Comparison of ENCODE assay signal across 28 cellular contexts in the genomic region with DNA sequence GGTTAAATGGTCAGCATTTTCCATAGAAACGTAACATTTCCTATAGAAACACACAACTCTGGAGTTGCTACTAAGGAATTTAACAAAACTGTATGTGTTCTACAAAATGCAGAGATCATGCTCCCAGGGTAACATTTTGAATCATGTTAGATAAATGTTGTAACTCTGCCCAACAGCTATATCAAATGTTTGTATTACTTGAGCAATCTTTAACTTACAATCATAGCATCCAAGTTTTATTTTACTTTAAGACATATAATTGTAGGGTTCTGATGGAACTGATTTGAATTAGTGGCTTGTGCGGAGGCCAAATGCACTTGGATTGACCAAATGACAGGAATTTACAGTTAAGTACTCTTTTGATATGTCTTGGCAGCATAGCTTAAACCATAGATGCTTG.
"Had no signal": no experiment of that assay in that cellular context is flagged by ENCODE, and none has a peak within 500 bp of the region (broad histone marks: within the 10 kb centered on the region; RNA-seq: fewer than 3 reads in every experiment).

No MANE protein-coding gene starts in this region.

- H3K4me1 ChIP-seq: adrenal gland, body of pancreas, esophagus squamous epithelium had no signal

- DNase-seq: activated CD4-positive, alpha-beta memory T cell treated with anti-CD3 and anti-CD28 coated beads, Interleukin-2, amount 10 ng/mL, durations not matched to agents 7 days and 5 days; activated CD4-positive, alpha-beta T cell treated with anti-CD3 and anti-CD28 coated beads for 36 hours; activated CD4-positive, alpha-beta T cell treated with anti-CD3 and anti-CD28 coated beads, Interleukin-2, amount 10 ng/mL, durations not matched to agents 24 days and 14 days; activated CD4-positive, alpha-beta T cell treated with anti-CD3 and anti-CD28 coated beads, Interleukin-2, amount 50 U/mL, for 4 hours; activated CD4-positive, CD25-positive, alpha-beta regulatory T cell; activated CD4-positive, CD25-positive, alpha-beta regulatory T cell treated with anti-CD3 and anti-CD28 coated beads, Interleukin-2, amount 50 U/mL, for 72 hours; activated CD8-positive, alpha-beta memory T cell treated with anti-CD3 and anti-CD28 coated beads, Interleukin-2, amount 50 U/mL, for 48 hours; activated gamma-delta T cell; activated naive CD4-positive, alpha-beta T cell treated with anti-CD3 and anti-CD28 coated beads, Interleukin-2, amount 50 U/mL, for 16 hours; activated naive CD4-positive, alpha-beta T cell treated with Interleukin-2 at 50 U/mL for 16 hours; activated T-cell treated with anti-CD3 and anti-CD28 coated beads for 4 hours; activated T-cell treated with anti-CD3 and anti-CD28 coated beads, Interleukin-2, amount 50 U/mL, for 24 hours; activated T-cell treated with anti-CD3 and anti-CD28 coated beads, Interleukin-2, amount 50 U/mL, for 72 hours; adrenal gland; amygdala; aorta; body of pancreas; caudate nucleus; cortex of kidney; dermis blood vessel endothelial cell; effector CD4-positive, alpha-beta T cell; effector memory CD8-positive, alpha-beta T cell; esophagus squamous epithelium; foreskin fibroblast; head of caudate nucleus; T-helper 1 cell; T-helper 17 cell; T1000 had no signal

- H3K36me3 ChIP-seq: adrenal gland had no signal

- H3K9me3 ChIP-seq: adrenal gland, body of pancreas, esophagus squamous epithelium had no signal

- H3K4me3 ChIP-seq: adrenal gland, body of pancreas, esophagus squamous epithelium had no signal

- ATAC-seq: activated CD4-positive, alpha-beta T cell treated with anti-CD3 and anti-CD28 coated beads for 36 hours; activated T-cell treated with anti-CD3 and anti-CD28 coated beads, Interleukin-2, amount 50 U/mL, for 72 hours; body of pancreas; effector memory CD8-positive, alpha-beta T cell; T-helper 17 cell had no signal
